In the genomic region with DNA sequence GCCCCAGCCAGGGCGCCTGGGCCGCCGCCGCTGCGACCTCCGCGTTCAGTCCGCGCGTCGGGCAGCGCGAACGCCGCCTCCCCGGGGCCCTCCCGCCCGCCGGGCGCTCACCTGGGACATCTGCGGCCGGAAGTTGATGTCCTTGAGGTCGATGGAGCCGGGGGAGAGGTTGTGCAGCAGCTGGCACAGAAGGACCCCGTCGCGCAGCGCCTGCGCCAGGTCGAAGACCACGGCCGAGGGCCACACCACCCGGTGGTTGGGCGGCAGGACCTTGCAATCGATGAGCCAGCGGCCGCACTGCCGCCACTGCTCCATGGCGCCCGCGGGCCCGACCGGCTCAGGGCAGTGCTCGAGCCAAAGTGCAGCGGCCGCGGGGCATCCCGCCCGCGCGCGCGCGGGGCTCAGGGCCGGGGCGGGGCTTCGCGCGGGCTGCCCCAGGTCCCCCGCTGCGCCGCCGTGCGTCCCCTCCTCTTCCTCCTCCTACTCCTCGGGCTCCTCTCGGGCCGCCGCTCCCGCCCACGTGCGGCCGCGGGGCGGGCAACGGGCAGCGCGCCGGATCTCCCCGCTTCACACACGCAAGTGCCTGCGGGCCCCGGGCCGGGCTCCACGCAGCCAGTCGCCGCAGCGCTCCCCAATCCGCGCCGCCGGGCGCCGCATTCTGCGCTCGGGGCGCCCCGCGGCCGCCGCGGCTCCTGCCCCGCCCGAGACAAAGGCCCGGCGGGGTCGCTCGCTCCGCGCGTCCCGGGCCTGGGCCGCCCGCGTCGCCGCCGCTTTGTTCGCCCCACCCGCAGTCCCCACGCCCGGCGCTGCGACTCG, we compare ENCODE assay signal across 8 cellular contexts. TPM values are rescaled to one million over a fixed set of nuclear protein-coding genes. Genes with fewer than 3 reads are reported as not detected.
DNase-seq lines count a peak whose midpoint lies in the region; ATAC-seq and TF ChIP-seq lines count a peak whose summit lies in the region.

A gene with protein sequence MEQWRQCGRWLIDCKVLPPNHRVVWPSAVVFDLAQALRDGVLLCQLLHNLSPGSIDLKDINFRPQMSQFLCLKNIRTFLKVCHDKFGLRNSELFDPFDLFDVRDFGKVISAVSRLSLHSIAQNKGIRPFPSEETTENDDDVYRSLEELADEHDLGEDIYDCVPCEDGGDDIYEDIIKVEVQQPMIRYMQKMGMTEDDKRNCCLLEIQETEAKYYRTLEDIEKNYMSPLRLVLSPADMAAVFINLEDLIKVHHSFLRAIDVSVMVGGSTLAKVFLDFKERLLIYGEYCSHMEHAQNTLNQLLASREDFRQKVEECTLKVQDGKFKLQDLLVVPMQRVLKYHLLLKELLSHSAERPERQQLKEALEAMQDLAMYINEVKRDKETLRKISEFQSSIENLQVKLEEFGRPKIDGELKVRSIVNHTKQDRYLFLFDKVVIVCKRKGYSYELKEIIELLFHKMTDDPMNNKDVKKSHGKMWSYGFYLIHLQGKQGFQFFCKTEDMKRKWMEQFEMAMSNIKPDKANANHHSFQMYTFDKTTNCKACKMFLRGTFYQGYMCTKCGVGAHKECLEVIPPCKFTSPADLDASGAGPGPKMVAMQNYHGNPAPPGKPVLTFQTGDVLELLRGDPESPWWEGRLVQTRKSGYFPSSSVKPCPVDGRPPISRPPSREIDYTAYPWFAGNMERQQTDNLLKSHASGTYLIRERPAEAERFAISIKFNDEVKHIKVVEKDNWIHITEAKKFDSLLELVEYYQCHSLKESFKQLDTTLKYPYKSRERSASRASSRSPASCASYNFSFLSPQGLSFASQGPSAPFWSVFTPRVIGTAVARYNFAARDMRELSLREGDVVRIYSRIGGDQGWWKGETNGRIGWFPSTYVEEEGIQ (minus strand): TSS at position 361 of the 816 bp plus-strand sequence. CDS start 46 bp downstream, at position 315.

- H3K9ac ChIP-seq in HUES48 (ENCODE audit: low read depth, low read length) = peak within 1 kb of the TSS; percentile 78

- no peaks in the 10 kb centered on the region for H3K36me3 ChIP-seq in HUES48 (ENCODE audit: control insufficient read depth, insufficient read depth, low read length)

- H3K27me3 ChIP-seq in HUES48 (ENCODE audit: control insufficient read depth, insufficient read depth, low read length) = no peaks in the 10 kb centered on the region

- TF ChIP-seq CTCF in retinal pigment epithelial cell (conservative IDR thresholded peaks at IDR 0.05; ENCODE audit: low read depth, low read length) = no peak

- H3K4me3 ChIP-seq in HUES48 (ENCODE audit: low read depth, low read length) (peak within 1 kb of the TSS; percentile 89), retinal pigment epithelial cell (ENCODE audit: low read length) (peak within 1 kb of the TSS; percentile 73)

- H3K4me1 ChIP-seq in HUES48 (ENCODE audit: control insufficient read depth, insufficient read depth, low read length) = peaks cover 20% of the 10 kb centered on the region; the same call in 1 of the 2 replicates

- no peaks in the 10 kb centered on the region for H3K9me3 ChIP-seq in HUES48 (ENCODE audit: control insufficient read depth, insufficient read depth, low read length)

- peak; percentile 59 for ATAC-seq in GM21390 (IDR thresholded peaks at IDR 0.05; ENCODE audit: unreplicated experiment)

- H3K27ac ChIP-seq in HUES48 (ENCODE audit: low read depth, low read length) (peak within 1 kb of the TSS; percentile 68), angular gyrus (ENCODE audit: low read depth, low read length) (peak within 1 kb of the TSS; percentile 40)

- DNase-seq in DMS79 treated with DMSO at 0.1 percent for 48 hours (lab: John Stamatoyannopoulos, UW) (peak; percentile 36), SK-MEL-5 (ENCODE audit: low read depth, low spot score) (peak; percentile 47), hepatic stellate cell (ENCODE audit: low spot score) (peak; percentile 50), retinal pigment epithelial cell (ENCODE audit: low read depth) (no peak), NCI-H1048 (lab: John Stamatoyannopoulos, UW) (no peak)

- in situ Hi-C loops in SK-MEL-5 (cut with HindIII; ENCODE audit: low pct_unique_long_range_greater_than_20kb, low sequenced_read_pairs) = no loop called here

RNA-seq across cellular contexts. Expression of the gene that starts here (rescaled TPM):
- 4.2 and 4.4 TPM in 2 replicates for total RNA-seq in SK-MEL-5 (2014; rRNA removed; shearing (Covaris generic))
- polyA plus RNA-seq in SK-MEL-5 (2015; cell fraction: cytosol; rRNA removed) = 11.5 and 14.8 TPM in 2 replicates
- polyA plus RNA-seq in SK-MEL-5 (2015; cell fraction: nucleus; rRNA removed) = 11.6 and 15.9 TPM in 2 replicates

Comparison
In these comparisons a context has a peak if more than half of its experiments do, and no peak if none do; other contexts are left out.
1. DNase-seq: peak in DMS79 treated with DMSO at 0.1 percent for 48 hours (single experiment), SK-MEL-5 (single experiment) and hepatic stellate cell (single experiment); none in retinal pigment epithelial cell (single experiment) and NCI-H1048 (single experiment).